ENCODE assay signal across 20 cellular contexts in the genomic region with DNA sequence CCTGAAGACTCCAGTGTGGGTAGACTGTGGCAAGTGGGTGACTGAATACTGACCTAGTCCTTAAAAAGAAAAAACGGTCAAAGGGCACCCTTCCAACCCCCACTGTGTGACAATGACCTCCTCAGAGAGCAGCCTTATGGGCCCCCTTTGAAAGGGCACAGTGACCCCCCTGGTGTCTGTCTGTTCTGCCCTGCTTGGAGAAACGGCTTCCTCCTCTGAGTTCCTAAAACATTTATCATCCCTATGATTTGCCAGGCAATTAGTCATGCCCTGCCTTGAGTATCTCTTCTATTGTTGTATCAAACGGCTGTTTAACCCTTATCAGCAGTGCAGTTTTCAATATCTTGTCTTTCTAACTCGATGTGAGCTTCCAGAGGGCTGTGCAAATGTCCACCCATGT. TPM values are rescaled to one million over a fixed set of nuclear protein-coding genes. Genes with fewer than 3 reads are reported as not detected.
A peak's percentile ranks its signal among the peaks of the same experiment; 100 is the strongest.
DNase-seq lines count a peak whose midpoint lies in the region; ATAC-seq and TF ChIP-seq lines count a peak whose summit lies in the region.
"Had no signal": no experiment of that assay in that cellular context is flagged by ENCODE, and none has a peak within 500 bp of the region (broad histone marks: within the 10 kb centered on the region; RNA-seq: fewer than 3 reads in every experiment).

No MANE protein-coding gene starts in this region.

- no peak for TF ChIP-seq CTCF in Panc1 (IDR thresholded peaks at IDR 0.05)
- no peak for TF ChIP-seq CTCF in coronary artery (IDR thresholded peaks at IDR 0.05)
- no peak for TF ChIP-seq CTCF in vagina (IDR thresholded peaks at IDR 0.05)

- BruUV-seq in Panc1 (replicated peaks; lab: Mats Ljungman, UMichigan) = no TSS peak

- H3K27me3 ChIP-seq in Panc1 (ENCODE audit: control insufficient read depth, insufficient read depth, low read length) (no peaks in the 10 kb centered on the region), vagina (no peaks in the 10 kb centered on the region)

- in situ Hi-C loops in Panc1 (cut with HindIII; ENCODE audit: low pct_unique_long_range_greater_than_20kb, low sequenced_read_pairs) = no loop called here

- H3K4me1 ChIP-seq in Panc1 (ENCODE audit: control insufficient read depth, insufficient read depth, low read length) (peaks cover 4% of the 10 kb centered on the region; the same call in 1 of the 2 replicates), vagina (no peaks in the 10 kb centered on the region)

- intact Hi-C loops in Panc1 (cut with micrococcal nuclease; ENCODE audit: unreplicated experiment) (no loop called here), vagina (cut with DNase I) (no loop called here)

- H3K27ac ChIP-seq in Panc1 (ENCODE audit: low read length) (no peak overlapping the region), coronary artery (no peak overlapping the region), vagina (no peak overlapping the region)

- peak; percentile 86 for DNase-seq in EH (ENCODE audit: low read depth)
- no peak for DNase-seq in Panc1 (ENCODE audit: low read depth, low spot score)
- DNase-seq in dedifferentiated amniotic fluid mesenchymal stem cell (ENCODE audit: extremely low spot score) = peak; percentile 23
- peak; percentile 36 for DNase-seq in non-pigmented ciliary epithelial cell (ENCODE audit: low read depth)
- no peak for DNase-seq in coronary artery (ENCODE audit: low spot score)
- DNase-seq in vagina (ENCODE audit: extremely low spot score in 2 of 2) = no peak
- DNase-seq in putamen (ENCODE audit: low spot score) = no peak
- DNase-seq: activated CD8-positive, alpha-beta memory T cell treated with anti-CD3 and anti-CD28 coated beads, Interleukin-2, amount 50 U/mL, for 4 hours; activated naive CD8-positive, alpha-beta T cell treated with anti-CD3 and anti-CD28 coated beads for 36 hours; H9; naive B cell; NCI-H1417 treated with DMSO at 0.1 percent for 48 hours; NCI-H524 treated with DMSO at 0.1 percent for 48 hours; retina; stimulated activated CD4-positive, alpha-beta T cell treated with anti-CD3 and anti-CD28 coated beads, Interleukin-4, amount 100 ng/mL, for 24 hours; stimulated activated naive CD4-positive, alpha-beta T cell treated with Interleukin-2 at 50 U/mL for 16 hours had no signal

- H3K4me3 ChIP-seq in Panc1 (ENCODE audit: low read depth in 2 of 2, low read length in 2 of 2) (no peak overlapping the region), coronary artery (no peak overlapping the region), vagina (no peak overlapping the region)

- TF ChIP-seq POLR2A in vagina (IDR thresholded peaks at IDR 0.05) = no peak

- H3K36me3 ChIP-seq in Panc1 (ENCODE audit: control insufficient read depth, insufficient read depth, low read length) (no peaks in the 10 kb centered on the region), vagina (no peaks in the 10 kb centered on the region)

- no peaks in the 10 kb centered on the region for H3K9me3 ChIP-seq in Panc1 (ENCODE audit: control insufficient read depth, insufficient read depth, low read depth, low read length)
- no peaks in the 10 kb centered on the region for H3K9me3 ChIP-seq in vagina

- peak; percentile 50; the same call in 1 of the 2 replicates for ATAC-seq in Panc1
- no peak for ATAC-seq in HG03280 (IDR thresholded peaks at IDR 0.05; ENCODE audit: unreplicated experiment)
- ATAC-seq: left cardiac atrium, Right ventricle myocardium inferior, WTC11 had no signal

- POLR2A ChIA-PET in Panc1 (lab: Charles Lee) = no interaction called here

- CTCF ChIA-PET in Panc1 (lab: Charles Lee) = no interaction called here

RNA-seq across cellular contexts. Expression of a gene that starts 21.0 kb away (rescaled TPM):
- total RNA-seq in Panc1 (2021; ENCODE audit: unreplicated experiment) = 41.9 TPM
- polyA plus RNA-seq in Panc1 (2012; ENCODE audit: insufficient read length) = 48.2 TPM
- total RNA-seq in vagina = 49.4 TPM

Comparison
In these comparisons a context has a peak if more than half of its experiments do, and no peak if none do; other contexts are left out.
1. DNase-seq: peak in EH (single experiment), dedifferentiated amniotic fluid mesenchymal stem cell (single experiment) and non-pigmented ciliary epithelial cell (single experiment); none in Panc1 (single experiment), coronary artery (single experiment), vagina (0 of 2) and putamen (single experiment).